In genomic region chr1:55478742-55479141, GRCh38 we compare ENCODE assay signal across 1 cellular context.
TF ChIP-seq lines count a peak whose summit lies in the region.

No MANE protein-coding gene starts in this region.

TF ChIP-seq in HCT116, 20 proteins besides CTCF, POLR2A, EP300 and RAD21:
- TF ChIP-seq REST (IDR thresholded peaks at IDR 0.05; ENCODE audit: low read depth) (no peak), CBX3 (IDR thresholded peaks at IDR 0.05; ENCODE audit: low read depth) (peak; percentile 41; the same call in 1 of the 2 replicates)
